Comparison of ENCODE assay signal across 8 cellular contexts in the genomic region with DNA sequence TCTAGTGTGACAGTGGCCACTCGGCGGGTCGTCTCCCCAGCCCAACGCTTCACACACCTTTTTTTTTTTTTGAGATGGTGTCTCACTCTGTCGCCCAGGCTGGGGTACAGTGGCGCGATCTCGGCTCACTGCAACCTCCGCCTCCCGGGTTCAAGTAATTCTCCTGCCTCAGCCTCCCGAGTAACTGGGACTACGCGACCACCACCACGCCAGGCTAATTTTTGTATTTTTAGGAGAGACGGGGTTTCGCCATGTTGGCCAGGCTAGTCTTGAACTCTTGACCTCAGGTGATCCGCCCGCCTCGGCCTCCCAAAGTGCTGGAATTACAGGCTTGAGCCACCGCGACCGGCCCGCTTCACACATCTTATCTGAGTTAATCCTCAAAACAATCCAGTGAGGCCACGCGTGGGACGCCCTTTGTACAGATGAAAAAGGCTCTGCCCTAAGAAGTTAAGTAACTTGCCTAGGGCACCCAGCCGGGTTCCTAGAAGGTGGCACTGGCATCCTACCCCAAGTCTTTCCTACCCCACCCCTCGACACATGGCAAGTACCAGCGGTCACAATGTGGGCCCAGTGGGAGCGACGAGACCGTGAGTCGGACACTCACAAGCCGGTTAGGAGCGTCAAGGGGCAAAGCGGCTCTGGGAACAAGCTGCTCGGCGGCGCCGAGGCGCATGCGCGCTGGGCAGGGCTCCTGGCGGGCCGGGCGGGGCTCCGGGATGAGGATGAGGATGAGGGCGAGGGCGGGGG. TPM values are rescaled to one million over a fixed set of nuclear protein-coding genes. Genes with fewer than 3 reads are reported as not detected.
DNase-seq lines count a peak whose midpoint lies in the region; ATAC-seq and TF ChIP-seq lines count a peak whose summit lies in the region.
"Not testable (repeated sequence)": the region's sequence is repeated elsewhere in the genome, so short reads cannot be mapped to it uniquely, and the experiment has no call there.

No MANE protein-coding gene starts in this region.

- intact Hi-C loops in spleen (cut with DNase I; ENCODE audit: low total_unique reads), result not testable (repeated sequence)

- not testable (repeated sequence) for H3K27ac ChIP-seq in cardiac muscle cell
- peak overlapping the region in 1 of 8 donors; percentile 18 for H3K27ac ChIP-seq in spleen

- not testable (repeated sequence) for H3K4me1 ChIP-seq in cardiac muscle cell (ENCODE audit: low read depth)
- H3K4me1 ChIP-seq in spleen, result peaks cover 21 to 72% (median 37%) of the 10 kb centered on the region in 6 donors

- H3K4me3 Mint-ChIP-seq in activated CD8-positive, alpha-beta T cell treated with anti-CD3 and anti-CD28 coated beads, Interleukin-2, amount 10 ng/mL, durations not matched to agents 7 days and 5 days, result peak overlapping the region; percentile 58

- CTCF ChIA-PET in activated CD8-positive, alpha-beta T cell treated with anti-CD3 and anti-CD28 coated beads, Interleukin-2, amount 10 ng/mL, durations not matched to agents 7 days and 5 days (lab: Charles Lee), result interaction anchor here (1.2 to 4.9 kb wide), 15 partner anchors 8 to 142 kb away, joined by 4 to 116 read pairs (median 8); a partner anchor contains a TSS

- H3K27me3 Mint-ChIP-seq in activated CD8-positive, alpha-beta T cell treated with anti-CD3 and anti-CD28 coated beads, Interleukin-2, amount 10 ng/mL, durations not matched to agents 7 days and 5 days (ENCODE audit: low read depth), result not testable (repeated sequence)

- TF ChIP-seq POLR2A in spleen (IDR thresholded peaks at IDR 0.05), result not testable (repeated sequence)

- not testable (repeated sequence) for TF ChIP-seq CTCF in cardiac muscle cell (IDR thresholded peaks at IDR 0.05; ENCODE audit: low read depth, low read length); spleen (IDR thresholded peaks at IDR 0.05 in 8 of 11, conservative IDR thresholded peaks at IDR 0.05 in 3 of 11)

- POLR2A ChIA-PET in activated CD8-positive, alpha-beta T cell treated with anti-CD3 and anti-CD28 coated beads, Interleukin-2, amount 10 ng/mL, durations not matched to agents 7 days and 5 days (lab: Charles Lee), result interaction anchor here (1.1 to 3.2 kb wide), 5 partner anchors 8 to 92 kb away, joined by 5 to 27 read pairs (median 11); a partner anchor contains a TSS

- H3K27me3 ChIP-seq in H7 (ENCODE audit: control insufficient read depth, insufficient read depth, low read length); cardiac muscle cell: not testable (repeated sequence)
- peaks cover 0 to 13% (median 0%) of the 10 kb centered on the region in 7 donors for H3K27me3 ChIP-seq in spleen (replicated peaks in 1 of 7)

- H3K27ac Mint-ChIP-seq in activated CD8-positive, alpha-beta T cell treated with anti-CD3 and anti-CD28 coated beads, Interleukin-2, amount 10 ng/mL, durations not matched to agents 7 days and 5 days, result peak overlapping the region; percentile 63

- H3K36me3 Mint-ChIP-seq in activated CD8-positive, alpha-beta T cell treated with anti-CD3 and anti-CD28 coated beads, Interleukin-2, amount 10 ng/mL, durations not matched to agents 7 days and 5 days (ENCODE audit: low read depth), result peaks cover 15% of the 10 kb centered on the region

- DNase-seq in ACHN, result peak; percentile 12
- peak; percentile 98 for DNase-seq in H7
- DNase-seq in NCI-H82 (lab: John Stamatoyannopoulos, UW), result peak; percentile 70
- peak; percentile 59 for DNase-seq in activated CD8-positive, alpha-beta T cell treated with anti-CD3 and anti-CD28 coated beads, Interleukin-2, amount 10 ng/mL, durations not matched to agents 7 days and 5 days
- peak; percentile 66 for DNase-seq in cerebellar cortex (ENCODE audit: low spot score)
- peak; percentile 63 to 70 for DNase-seq in cardiac muscle cell (ENCODE audit: low read depth in 1 of 2, low spot score in 1 of 2)
- peak; percentile 53 for DNase-seq in midbrain (lab: John Stamatoyannopoulos, UW)
- peak; percentile 83 for DNase-seq in spleen

- in situ Hi-C loops in ACHN (cut with HindIII; ENCODE audit: low pct_ligation_motif_present, low pct_unique_long_range_greater_than_20kb, low sequenced_read_pairs), result not testable (repeated sequence)

- peaks cover 62% of the 10 kb centered on the region for H3K4me1 Mint-ChIP-seq in activated CD8-positive, alpha-beta T cell treated with anti-CD3 and anti-CD28 coated beads, Interleukin-2, amount 10 ng/mL, durations not matched to agents 7 days and 5 days (ENCODE audit: low read depth)

- peak overlapping the region; percentile 47 for H3K4me3 ChIP-seq in H7 (ENCODE audit: insufficient read depth, low read depth, low read length)
- H3K4me3 ChIP-seq in cardiac muscle cell, result peak overlapping the region; percentile 22
- H3K4me3 ChIP-seq in spleen, result peak overlapping the region in 5 of 8 donors; percentile 10 to 58 (median 19)

- ATAC-seq in activated CD8-positive, alpha-beta T cell treated with anti-CD3 and anti-CD28 coated beads, Interleukin-2, amount 10 ng/mL, durations not matched to agents 7 days and 5 days, result not testable (repeated sequence)

- 37 to 56% (median 43%) methylated on average over 35 to 49 of the region's 49 CpGs for WGBS in spleen, 5 donors

- not testable (repeated sequence) for H3K36me3 ChIP-seq in H7 (replicated peaks; ENCODE audit: control insufficient read depth, insufficient read depth, low read length); cardiac muscle cell
- H3K36me3 ChIP-seq in spleen, result peaks cover 0 to 24% (median 13%) of the 10 kb centered on the region in 6 donors

- H3K9me3 Mint-ChIP-seq in activated CD8-positive, alpha-beta T cell treated with anti-CD3 and anti-CD28 coated beads, Interleukin-2, amount 10 ng/mL, durations not matched to agents 7 days and 5 days (ENCODE audit: insufficient read depth), result not testable (repeated sequence)

- H3K9me3 ChIP-seq in cardiac muscle cell (ENCODE audit: low read depth); spleen: not testable (repeated sequence)

RNA-seq across cellular contexts. Expression of a gene that starts 5.2 kb away (rescaled TPM):
- total RNA-seq in H7 (2014; rRNA removed; shearing (Covaris generic)), result 73.8 and 82.1 TPM in 2 replicates
- total RNA-seq in activated CD8-positive, alpha-beta T cell treated with anti-CD3 and anti-CD28 coated beads, Interleukin-2, amount 10 ng/mL, durations not matched to agents 7 days and 5 days, result 100 to 1,000 TPM; 338 to 348 TPM
- total RNA-seq in cardiac muscle cell (49.1 and 72.1 TPM in 2 replicates), spleen (100 to 1,000 TPM; 168 to 301 (median 263) TPM)
- polyA plus RNA-seq in cardiac muscle cell (62.9 and 85.1 TPM in 2 replicates), spleen (100 to 1,000 TPM; 119 to 270 (median 192) TPM)

RNA-seq across cellular contexts. Expression of a gene that starts 28.0 kb away (rescaled TPM):
- 29.1 and 32.2 TPM in 2 replicates for total RNA-seq in H7 (2014; rRNA removed; shearing (Covaris generic))
- total RNA-seq in activated CD8-positive, alpha-beta T cell treated with anti-CD3 and anti-CD28 coated beads, Interleukin-2, amount 10 ng/mL, durations not matched to agents 7 days and 5 days, result 100 to 1,000 TPM; 179 to 189 TPM
- total RNA-seq in cardiac muscle cell, result 50.7 and 53.5 TPM in 2 replicates
- 39.4 and 47.6 TPM in 2 replicates for polyA plus RNA-seq in cardiac muscle cell
- 100 to 1,000 TPM in 5 of 7 donors, 10 to 100 TPM in 2; 67.3 to 151 (median 124) TPM for total RNA-seq in spleen
- polyA plus RNA-seq in spleen, result 100 to 1,000 TPM in 2 of 3 donors, 10 to 100 TPM in 1; 65.2 to 138 (median 129) TPM

RNA-seq across cellular contexts. Expression of a gene that starts 42.3 kb away (rescaled TPM):
- 23.6 and 30.2 TPM in 2 replicates for total RNA-seq in H7 (2014; rRNA removed; shearing (Covaris generic))
- total RNA-seq in activated CD8-positive, alpha-beta T cell treated with anti-CD3 and anti-CD28 coated beads, Interleukin-2, amount 10 ng/mL, durations not matched to agents 7 days and 5 days, result 10 to 100 TPM; 12.0 to 13.0 TPM
- total RNA-seq in cardiac muscle cell, result 18.7 and 39.9 TPM in 2 replicates
- 26.7 and 28.0 TPM in 2 replicates for polyA plus RNA-seq in cardiac muscle cell
- 10 to 100 TPM; 14.6 to 31.8 (median 22.9) TPM for total RNA-seq in spleen
- polyA plus RNA-seq in spleen, result 10 to 100 TPM in 1 of 3 donors, 1 to 10 TPM in 2; 4.3 to 11.1 (median 5.9) TPM

Comparison
In these comparisons a context has a peak if more than half of its experiments do, and no peak if none do; other contexts are left out.
1. DNase-seq: peak in every context shown above with its lines; median percentile 98 in H7; 83 in spleen; 70 in NCI-H82; 66 in cardiac muscle cell; 66 in cerebellar cortex; 59 in activated CD8-positive, alpha-beta T cell treated with anti-CD3 and anti-CD28 coated beads, Interleukin-2, amount 10 ng/mL, durations not matched to agents 7 days and 5 days; 53 in midbrain; 12 in ACHN.